ENCODE assay signal across 8 cellular contexts in genomic region chr20:63706852-63707557, GRCh38. TPM values are rescaled to one million over a fixed set of nuclear protein-coding genes. Genes with fewer than 3 reads are reported as not detected.
DNase-seq lines count a peak whose midpoint lies in the region; ATAC-seq and TF ChIP-seq lines count a peak whose summit lies in the region.

No MANE protein-coding gene starts in this region.

- WGBS in GM23248 (ENCODE audit: low coverage in 1 of 2, low lambda C conversion rate in 2 of 2, missing lambda C conversion rate in 2 of 2), 2 experiments: 5 to 10% methylated on average over 33 to 55 of the region's 56 CpGs

- H3K9me2 ChIP-seq in GM23248 (ENCODE audit: insufficient read depth) (no peaks in the 10 kb centered on the region), Loucy (replicated peaks; ENCODE audit: low read depth, low read length) (no peaks in the 10 kb centered on the region)

- no peaks in the 10 kb centered on the region for H3K9me3 Mint-ChIP-seq in activated CD4-positive, alpha-beta T cell treated with anti-CD3 and anti-CD28 coated beads for 36 hours (ENCODE audit: low read depth)
- no peaks in the 10 kb centered on the region for H3K9me3 Mint-ChIP-seq in stimulated activated naive CD8-positive, alpha-beta T cell treated with anti-CD3 and anti-CD28 coated beads, Interleukin-15, Interleukin-2, amounts not matched to agents 100 ng/mL and 50 ng/mL, for 24 hours

- no peaks in the 10 kb centered on the region for H3K27me3 ChIP-seq in GM23248 (replicated peaks; ENCODE audit: insufficient read depth)
- peaks cover 4% of the 10 kb centered on the region for H3K27me3 ChIP-seq in Loucy (ENCODE audit: insufficient read depth, low read length, poor library complexity, severe bottlenecking)

- H3K4me3 ChIP-seq in GM23248 (peak overlapping the region; percentile 80), Loucy (ENCODE audit: low read length, poor library complexity, severe bottlenecking) (peak overlapping the region; percentile 96)

- H3F3A ChIP-seq in GM23248 (ENCODE audit: insufficient read depth) (no peaks in the 10 kb centered on the region), Loucy (ENCODE audit: low read depth) (no peaks in the 10 kb centered on the region)

- H3K4me1 ChIP-seq in GM23248 (ENCODE audit: insufficient read depth) (peaks cover 17% of the 10 kb centered on the region; the same call in 1 of the 2 replicates), Loucy (ENCODE audit: insufficient read depth, low read length, poor library complexity, severe bottlenecking) (peaks cover 32% of the 10 kb centered on the region)

- intact Hi-C loops in activated CD4-positive, alpha-beta T cell treated with anti-CD3 and anti-CD28 coated beads for 36 hours (cut with DNase I, micrococcal nuclease): loop anchor here (1.0 to 5.0 kb wide), 18 partner anchors 22 to 350 kb away; partner anchors contain the start of genes GMEB2 (in 1 of the 2), PRPF6 (in 1 of the 2), RTEL1 (in 1 of the 2) and TPD52L2 (in 1 of the 2)

- H3K36me3 Mint-ChIP-seq in activated CD4-positive, alpha-beta T cell treated with anti-CD3 and anti-CD28 coated beads for 36 hours (ENCODE audit: low read depth): peaks cover 50% of the 10 kb centered on the region
- H3K36me3 Mint-ChIP-seq in stimulated activated naive CD8-positive, alpha-beta T cell treated with anti-CD3 and anti-CD28 coated beads, Interleukin-15, Interleukin-2, amounts not matched to agents 100 ng/mL and 50 ng/mL, for 24 hours (ENCODE audit: low read depth): peaks cover 46% of the 10 kb centered on the region

- peak; percentile 49 for DNase-seq in EH (ENCODE audit: low read depth)
- peak; percentile 80 for DNase-seq in GM23248
- peak; percentile 85 for DNase-seq in activated CD4-positive, alpha-beta T cell treated with anti-CD3 and anti-CD28 coated beads for 36 hours
- peak; percentile 29 to 67 for DNase-seq in dermis microvascular lymphatic vessel endothelial cell (ENCODE audit: low read depth in 2 of 2)
- DNase-seq in lung microvascular endothelial cell (ENCODE audit: low read depth in 2 of 2): peak; percentile 64 to 72

- H3K27me3 Mint-ChIP-seq in activated CD4-positive, alpha-beta T cell treated with anti-CD3 and anti-CD28 coated beads for 36 hours: no peaks in the 10 kb centered on the region
- no peaks in the 10 kb centered on the region for H3K27me3 Mint-ChIP-seq in stimulated activated naive CD8-positive, alpha-beta T cell treated with anti-CD3 and anti-CD28 coated beads, Interleukin-15, Interleukin-2, amounts not matched to agents 100 ng/mL and 50 ng/mL, for 24 hours

- H3K36me3 ChIP-seq in GM23248 (ENCODE audit: low read depth) (peaks cover 19% of the 10 kb centered on the region), Loucy (ENCODE audit: insufficient read depth, low read length) (peaks cover 20% of the 10 kb centered on the region; the same call in 1 of the 2 replicates)

- peaks cover 39% of the 10 kb centered on the region for H3K4me1 Mint-ChIP-seq in activated CD4-positive, alpha-beta T cell treated with anti-CD3 and anti-CD28 coated beads for 36 hours
- H3K4me1 Mint-ChIP-seq in stimulated activated naive CD8-positive, alpha-beta T cell treated with anti-CD3 and anti-CD28 coated beads, Interleukin-15, Interleukin-2, amounts not matched to agents 100 ng/mL and 50 ng/mL, for 24 hours (ENCODE audit: low read depth): peaks cover 47% of the 10 kb centered on the region

- peak overlapping the region; percentile 95 for H3K4me3 Mint-ChIP-seq in activated CD4-positive, alpha-beta T cell treated with anti-CD3 and anti-CD28 coated beads for 36 hours
- H3K4me3 Mint-ChIP-seq in stimulated activated naive CD8-positive, alpha-beta T cell treated with anti-CD3 and anti-CD28 coated beads, Interleukin-15, Interleukin-2, amounts not matched to agents 100 ng/mL and 50 ng/mL, for 24 hours: peak overlapping the region; percentile 91

- peak; percentile 83 for TF ChIP-seq CTCF in Loucy (conservative IDR thresholded peaks at IDR 0.05; ENCODE audit: low read length)

- H3K4me2 ChIP-seq in GM23248 (ENCODE audit: unreplicated experiment): peak overlapping the region; percentile 87
- H3K4me2 ChIP-seq in Loucy (ENCODE audit: low read depth, low read length, poor library complexity, severe bottlenecking): peak overlapping the region; percentile 90

- peak overlapping the region; percentile 35; the same call in 1 of the 2 replicates for H2AFZ ChIP-seq in GM23248
- 0 out of 2 replicates have a peak overlapping the region, but pooled peaks have one; percentile 41 for H2AFZ ChIP-seq in Loucy (ENCODE audit: low read length)

- H3K27ac ChIP-seq in GM23248: peak overlapping the region; percentile 65

- in situ Hi-C loops in GM23248 (cut with MboI): no loop called here

- ATAC-seq in activated CD4-positive, alpha-beta T cell treated with anti-CD3 and anti-CD28 coated beads for 36 hours: peak; percentile 61
- ATAC-seq in GM18873 (IDR thresholded peaks at IDR 0.05; ENCODE audit: low FRiP score, unreplicated experiment): no peak

- H4K20me1 ChIP-seq in GM23248 (ENCODE audit: insufficient read depth): no peaks in the 10 kb centered on the region
- H4K20me1 ChIP-seq in Loucy (ENCODE audit: insufficient read depth, low read length, poor library complexity, severe bottlenecking): peaks cover 33% of the 10 kb centered on the region

- POLR2A ChIA-PET in activated CD4-positive, alpha-beta T cell treated with anti-CD3 and anti-CD28 coated beads for 36 hours (lab: Charles Lee): interaction anchor here (1.0 to 1.7 kb wide), 4 partner anchors 10 to 331 kb away, joined by 3 to 10 read pairs (median 5); partner anchors contain the start of genes LIME1 and TPD52L2

- H3K79me2 ChIP-seq in GM23248 (ENCODE audit: insufficient read depth) (peaks cover 79% of the 10 kb centered on the region), Loucy (ENCODE audit: insufficient read depth, low read length) (peaks cover 77% of the 10 kb centered on the region)

- H3K27ac Mint-ChIP-seq in activated CD4-positive, alpha-beta T cell treated with anti-CD3 and anti-CD28 coated beads for 36 hours: peak overlapping the region; percentile 90
- peak overlapping the region; percentile 84 for H3K27ac Mint-ChIP-seq in stimulated activated naive CD8-positive, alpha-beta T cell treated with anti-CD3 and anti-CD28 coated beads, Interleukin-15, Interleukin-2, amounts not matched to agents 100 ng/mL and 50 ng/mL, for 24 hours

- CTCF ChIA-PET in activated CD4-positive, alpha-beta T cell treated with anti-CD3 and anti-CD28 coated beads for 36 hours (lab: Charles Lee): interaction anchor here (0.5 to 2.9 kb wide), 18 partner anchors 9 to 1891 kb away, joined by 3 to 14 read pairs (median 3); partner anchors contain the start of genes LIME1, PTK6 and TPD52L2

- H3K9me3 ChIP-seq in GM23248 (ENCODE audit: low read depth) (no peaks in the 10 kb centered on the region), Loucy (ENCODE audit: insufficient read depth, low read depth, low read length) (no peaks in the 10 kb centered on the region)

- peak overlapping the region; percentile 86 for H3K9ac ChIP-seq in GM23248
- peak overlapping the region; percentile 93 for H3K9ac ChIP-seq in Loucy (ENCODE audit: low read depth, low read length, poor library complexity, severe bottlenecking)

RNA-seq across cellular contexts. Expression of gene ARFRP1, which starts 0.8 kb away (rescaled TPM):
- total RNA-seq in GM23248 (2014; rRNA removed; shearing (Covaris generic)): 61.4 and 65.9 TPM in 2 replicates
- polyA plus RNA-seq in GM23248 (2016; fragmentation: Nextera tagmentation; extraction: Ambion mirVana): 57.6 and 60.8 TPM in 2 replicates
- 10 to 100 TPM; 36.4 to 52.0 TPM for total RNA-seq in activated CD4-positive, alpha-beta T cell treated with anti-CD3 and anti-CD28 coated beads for 36 hours
- total RNA-seq in dermis microvascular lymphatic vessel endothelial cell (22.5 and 38.1 TPM in 2 replicates), lung microvascular endothelial cell (22.7 and 31.2 TPM in 2 replicates)

RNA-seq across cellular contexts. Expression of gene ZGPAT, which starts 0.8 kb away (rescaled TPM):
- 26.2 and 28.5 TPM in 2 replicates for total RNA-seq in GM23248 (2014; rRNA removed; shearing (Covaris generic))
- polyA plus RNA-seq in GM23248 (2016; fragmentation: Nextera tagmentation; extraction: Ambion mirVana): 19.9 and 22.7 TPM in 2 replicates
- total RNA-seq in activated CD4-positive, alpha-beta T cell treated with anti-CD3 and anti-CD28 coated beads for 36 hours: 10 to 100 TPM; 15.3 to 21.9 TPM
- total RNA-seq in dermis microvascular lymphatic vessel endothelial cell: 10.1 and 13.8 TPM in 2 replicates
- 7.0 and 11.7 TPM in 2 replicates for total RNA-seq in lung microvascular endothelial cell

RNA-seq across cellular contexts. Expression of gene TNFRSF6B, which starts 10.6 kb away (rescaled TPM):
- total RNA-seq in GM23248 (2014; rRNA removed; shearing (Covaris generic)): 36.9 and 39.9 TPM in 2 replicates
- polyA plus RNA-seq in GM23248 (2016; fragmentation: Nextera tagmentation; extraction: Ambion mirVana): 17.4 and 17.5 TPM in 2 replicates
- total RNA-seq in activated CD4-positive, alpha-beta T cell treated with anti-CD3 and anti-CD28 coated beads for 36 hours: 1 to 10 TPM in 1 of 2 experiments, under 1 TPM in 1; 0.21 to 1.7 TPM
- total RNA-seq in dermis microvascular lymphatic vessel endothelial cell (3.9 and 15.4 TPM in 2 replicates), lung microvascular endothelial cell (3.2 and 12.6 TPM in 2 replicates)

RNA-seq across cellular contexts. Expression of gene LIME1, which starts 29.5 kb away (rescaled TPM):
- total RNA-seq in GM23248 (2014; rRNA removed; shearing (Covaris generic)): 14.1 and 32.0 TPM in 2 replicates
- 2.4 and 3.7 TPM in 2 replicates for polyA plus RNA-seq in GM23248 (2016; fragmentation: Nextera tagmentation; extraction: Ambion mirVana)
- 10 to 100 TPM in 1 of 2 experiments, 1 to 10 TPM in 1; 7.3 to 10.2 TPM for total RNA-seq in activated CD4-positive, alpha-beta T cell treated with anti-CD3 and anti-CD28 coated beads for 36 hours
- 0.90 and 1.5 TPM in 2 replicates for total RNA-seq in dermis microvascular lymphatic vessel endothelial cell
- total RNA-seq in lung microvascular endothelial cell: 0.87 and 1.4 TPM in 2 replicates

RNA-seq across cellular contexts. Expression of gene SLC2A4RG, which starts 32.6 kb away (rescaled TPM):
- total RNA-seq in GM23248 (2014; rRNA removed; shearing (Covaris generic)): 63.9 and 64.9 TPM in 2 replicates
- polyA plus RNA-seq in GM23248 (2016; fragmentation: Nextera tagmentation; extraction: Ambion mirVana): 21.3 and 22.7 TPM in 2 replicates
- 10 to 100 TPM; 30.9 to 34.9 TPM for total RNA-seq in activated CD4-positive, alpha-beta T cell treated with anti-CD3 and anti-CD28 coated beads for 36 hours
- total RNA-seq in dermis microvascular lymphatic vessel endothelial cell: 5.9 and 9.2 TPM in 2 replicates
- 6.3 and 6.5 TPM in 2 replicates for total RNA-seq in lung microvascular endothelial cell
